In genomic region chr9:136011703-136012496, GRCh38 we compare ENCODE assay signal across 8 cellular contexts. TPM values are rescaled to one million over a fixed set of nuclear protein-coding genes. Genes with fewer than 3 reads are reported as not detected.
DNase-seq lines count a peak whose midpoint lies in the region; ATAC-seq, FAIRE-seq and TF ChIP-seq lines count a peak whose summit lies in the region.

No MANE protein-coding gene starts in this region.

- no peaks in the 10 kb centered on the region for H3K9me3 Mint-ChIP-seq in GM23338

- ATAC-seq in GM23338 (peak; percentile 8), GM21529 (IDR thresholded peaks at IDR 0.05; ENCODE audit: unreplicated experiment) (no peak)

- H3K36me3 ChIP-seq in GM23338 (ENCODE audit: insufficient read depth): no peaks in the 10 kb centered on the region
- peaks cover 16% of the 10 kb centered on the region for H3K36me3 ChIP-seq in brain microvascular endothelial cell (replicated peaks)
- H3K36me3 ChIP-seq in kidney (ENCODE audit: control insufficient read depth in 1 of 2, insufficient read depth in 2 of 2, low read length in 2 of 2): no peaks in the 10 kb centered on the region
- H3K36me3 ChIP-seq in sigmoid colon: peaks cover 4 to 57% (median 23%) of the 10 kb centered on the region in 4 donors

- no peaks in the 10 kb centered on the region; the same call in 1 of the 2 replicates for H4K20me1 ChIP-seq in GM23338 (replicated peaks; ENCODE audit: insufficient read depth)

- peaks cover 61% of the 10 kb centered on the region for H3K4me1 Mint-ChIP-seq in GM23338

- no peak for TF ChIP-seq EP300 in sigmoid colon (IDR thresholded peaks at IDR 0.05)

- H2AFZ ChIP-seq in GM23338: no peak overlapping the region

- H3K4me2 ChIP-seq in GM23338: no peak overlapping the region

- H3K4me3 Mint-ChIP-seq in GM23338: no peak overlapping the region

- TF ChIP-seq CTCF in GM23338 (conservative IDR thresholded peaks at IDR 0.05; ENCODE audit: low read depth in 2 of 2): no peak
- no peak for TF ChIP-seq CTCF in brain microvascular endothelial cell (IDR thresholded peaks at IDR 0.05; ENCODE audit: low read depth, low read length, missing control alignments)
- no peak for TF ChIP-seq CTCF in kidney (IDR thresholded peaks at IDR 0.05; ENCODE audit: borderline replicate concordance, extremely low read depth, insufficient read depth)
- no peak for TF ChIP-seq CTCF in sigmoid colon (IDR thresholded peaks at IDR 0.05)

- H3K27ac Mint-ChIP-seq in GM23338: no peak overlapping the region

- H3K27me3 ChIP-seq in GM23338 (ENCODE audit: insufficient read depth) (no peaks in the 10 kb centered on the region), brain microvascular endothelial cell (replicated peaks) (no peaks in the 10 kb centered on the region), sigmoid colon (no peaks in the 10 kb centered on the region)

- no peaks in the 10 kb centered on the region; the same call in 2 of the 3 replicates for H3K36me3 Mint-ChIP-seq in GM23338 (ENCODE audit: low read depth)

- no peaks in the 10 kb centered on the region for H3K9me3 ChIP-seq in kidney (ENCODE audit: control insufficient read depth in 1 of 2, low read length in 2 of 2)
- H3K9me3 ChIP-seq in sigmoid colon: no peaks in the 10 kb centered on the region

- intact Hi-C loops in kidney (cut with DNase I): no loop called here
- intact Hi-C loops in sigmoid colon (cut with DNase I): loop anchor here (5.0 kb wide), 1 partner anchor 40 kb away; no protein-coding TSS in a partner anchor

- no peak for TF ChIP-seq POLR2A in sigmoid colon (IDR thresholded peaks at IDR 0.05)

- 0 out of 2 replicates have a peak, but pooled peaks cover 12% of the 10 kb centered on the region for H3F3A ChIP-seq in GM23338 (replicated peaks; ENCODE audit: low read depth)

- no peak for DNase-seq in GM23338 (ENCODE audit: low spot score)
- DNase-seq in brain microvascular endothelial cell: peak; percentile 48
- peak; percentile 97 for DNase-seq in kidney
- peak; percentile 94 for DNase-seq in sigmoid colon
- DNase-seq in activated gamma-delta T cell (lab: John Stamatoyannopoulos, UW): no peak
- no peak for DNase-seq in KG1 (lab: John Stamatoyannopoulos, UW)
- no peak for DNase-seq in stimulated activated CD4-positive, alpha-beta T cell treated with anti-CD3 and anti-CD28 coated beads, Interleukin-2, amount 100 ng/mL, for 24 hours

- no peaks in the 10 kb centered on the region for H3K9me2 ChIP-seq in GM23338 (ENCODE audit: insufficient read depth)

- in situ Hi-C loops in brain microvascular endothelial cell (cut with HindIII; ENCODE audit: low pct_ligation_motif_present, low sequenced_read_pairs): no loop called here

- H3K4me1 ChIP-seq in GM23338 (ENCODE audit: insufficient read depth): peaks cover 8% of the 10 kb centered on the region
- peaks cover 5% of the 10 kb centered on the region in 2 donors for H3K4me1 ChIP-seq in kidney (ENCODE audit: control insufficient read depth in 1 of 2, insufficient read depth in 1 of 2, low read depth in 1 of 2, low read length in 2 of 2)
- peaks cover 0 to 53% (median 45%) of the 10 kb centered on the region in 4 donors for H3K4me1 ChIP-seq in sigmoid colon

- no peak overlapping the region for H3K9ac ChIP-seq in kidney (ENCODE audit: low read length in 2 of 2)

- peak overlapping the region; percentile 50 for H3K27ac ChIP-seq in GM23338 (ENCODE audit: low read depth)
- no peak overlapping the region for H3K27ac ChIP-seq in brain microvascular endothelial cell
- H3K27ac ChIP-seq in kidney (ENCODE audit: low read depth in 2 of 2, low read length in 2 of 2): peak overlapping the region; percentile 78
- peak overlapping the region; percentile 70 to 83 (median 75) for H3K27ac ChIP-seq in sigmoid colon

- no peaks in the 10 kb centered on the region for H3K79me2 ChIP-seq in GM23338 (replicated peaks; ENCODE audit: insufficient read depth)

- WGBS in sigmoid colon, 2 donors: 87 to 92% methylated on average over 59 of the region's 59 CpGs

- peaks cover 20% of the 10 kb centered on the region for H3K27me3 Mint-ChIP-seq in GM23338 (ENCODE audit: insufficient read depth, low read depth, poor library complexity)

- no peak for FAIRE-seq in kidney (lab: Jason Lieb, UNC)

- H3K4me3 ChIP-seq in GM23338: no peak overlapping the region
- no peak overlapping the region for H3K4me3 ChIP-seq in brain microvascular endothelial cell (ENCODE audit: low read depth, low read length)
- no peak overlapping the region for H3K4me3 ChIP-seq in kidney (ENCODE audit: low read length in 2 of 2)
- H3K4me3 ChIP-seq in sigmoid colon: peak overlapping the region in 2 of 4 donors; percentile 5 to 21

TF ChIP-seq in GM23338, 12 proteins besides CTCF, POLR2A, EP300 and RAD21 (continues in another document):
- TF ChIP-seq CREB1 (CRISPR knock-in tag; IDR thresholded peaks at IDR 0.05; ENCODE audit: low read depth) (no peak), ZNF114 (CRISPR knock-in tag; IDR thresholded peaks at IDR 0.05) (no peak), POLR2AphosphoS5 (IDR thresholded peaks at IDR 0.05; ENCODE audit: low read depth) (no peak), EZH2phosphoT487 (IDR thresholded peaks at IDR 0.05; ENCODE audit: unreplicated experiment) (no peak), ZNF462 (CRISPR knock-in tag; IDR thresholded peaks at IDR 0.05) (no peak)

RNA-seq across cellular contexts. Expression of gene UBAC1, which starts 50.7 kb away (rescaled TPM):
- 86.6 and 95.7 TPM in 2 replicates for total RNA-seq in GM23338 (2014; rRNA removed; shearing (Covaris generic))
- polyA plus RNA-seq in GM23338 (2016; fragmentation: Nextera tagmentation; extraction: Ambion mirVana): 63.2 and 71.6 TPM in 2 replicates
- 40.2 TPM for total RNA-seq in kidney
- polyA plus RNA-seq in kidney (ENCODE audit: insufficient read depth, low read depth, low replicate concordance): 52.6 TPM
- total RNA-seq in sigmoid colon: 10 to 100 TPM; 57.4 to 80.9 (median 67.3) TPM
- 10 to 100 TPM; 60.8 to 76.3 (median 71.8) TPM for polyA plus RNA-seq in sigmoid colon

Comparison
In these comparisons a context has a peak if more than half of its experiments do, and no peak if none do; other contexts are left out.
1. DNase-seq: peak in brain microvascular endothelial cell (single experiment), kidney (single experiment) and sigmoid colon (single experiment); none in GM23338 (single experiment), activated gamma-delta T cell (single experiment), KG1 (single experiment) and stimulated activated CD4-positive, alpha-beta T cell treated with anti-CD3 and anti-CD28 coated beads, Interleukin-2, amount 100 ng/mL, for 24 hours (0 of 2).